ENCODE assay signal across 11 cellular contexts in genomic region chr2:225326969-225327368, GRCh38.
"Had no signal": no experiment of that assay in that cellular context is flagged by ENCODE, and none has a peak within 500 bp of the region (broad histone marks: within the 10 kb centered on the region; RNA-seq: fewer than 3 reads in every experiment).

No MANE protein-coding gene starts in this region.

- ATAC-seq: left cardiac atrium, lower lobe of right lung had no signal

- H3K4me1 Mint-ChIP-seq: activated naive CD8-positive, alpha-beta T cell treated with anti-CD3 and anti-CD28 coated beads for 36 hours; naive B cell had no signal

- H3K27me3 Mint-ChIP-seq: activated naive CD8-positive, alpha-beta T cell treated with anti-CD3 and anti-CD28 coated beads for 36 hours; dendritic cell treated with granulocyte-macrophage colony-stimulating factor and Interleukin-4, amounts not matched to agents 40 ng/mL and 50 ng/mL, for 4 days had no signal

- H3K9me3 Mint-ChIP-seq: activated naive CD8-positive, alpha-beta T cell treated with anti-CD3 and anti-CD28 coated beads for 36 hours; dendritic cell treated with granulocyte-macrophage colony-stimulating factor and Interleukin-4, amounts not matched to agents 40 ng/mL and 50 ng/mL, for 4 days had no signal

- H3K27ac Mint-ChIP-seq: activated CD4-positive, alpha-beta memory T cell treated with anti-CD3 and anti-CD28 coated beads for 36 hours; activated naive CD8-positive, alpha-beta T cell treated with anti-CD3 and anti-CD28 coated beads for 36 hours; dendritic cell treated with granulocyte-macrophage colony-stimulating factor and Interleukin-4, amounts not matched to agents 40 ng/mL and 50 ng/mL, for 4 days; naive B cell had no signal

- H3K36me3 Mint-ChIP-seq: activated CD4-positive, alpha-beta memory T cell treated with anti-CD3 and anti-CD28 coated beads for 36 hours; activated naive CD8-positive, alpha-beta T cell treated with anti-CD3 and anti-CD28 coated beads for 36 hours; naive B cell had no signal

- H3K4me3 Mint-ChIP-seq: activated CD4-positive, alpha-beta memory T cell treated with anti-CD3 and anti-CD28 coated beads for 36 hours; activated naive CD8-positive, alpha-beta T cell treated with anti-CD3 and anti-CD28 coated beads for 36 hours; dendritic cell treated with granulocyte-macrophage colony-stimulating factor and Interleukin-4, amounts not matched to agents 40 ng/mL and 50 ng/mL, for 4 days; naive B cell had no signal

- DNase-seq: activated CD4-positive, alpha-beta memory T cell treated with anti-CD3 and anti-CD28 coated beads for 36 hours; activated gamma-delta T cell treated with Interleukin-2 at 50 U/mL for 16 hours; activated naive CD8-positive, alpha-beta T cell treated with anti-CD3 and anti-CD28 coated beads for 36 hours; activated T-cell treated with anti-CD3 and anti-CD28 coated beads, Interleukin-2, amount 50 U/mL, for 48 hours; left cardiac atrium; lower lobe of right lung; naive B cell; retina; T1000; thyroid gland had no signal
